Comparison of ENCODE assay signal across 8 cellular contexts in genomic region chr9:96137666-96138429, GRCh38.
A peak's percentile ranks its signal among the peaks of the same experiment; 100 is the strongest.
DNase-seq lines count a peak whose midpoint lies in the region; ATAC-seq lines count a peak whose summit lies in the region.

No MANE protein-coding gene starts in this region.

- H3K9me3 ChIP-seq in duodenal mucosa (ENCODE audit: control insufficient read depth in 1 of 2, low read length in 2 of 2), result no peaks in the 10 kb centered on the region
- peaks cover 0 to 12% (median 0%) of the 10 kb centered on the region in 5 donors for H3K9me3 ChIP-seq in subcutaneous abdominal adipose tissue (ENCODE audit: control insufficient read depth in 5 of 5, low read length in 5 of 5)

- DNase-seq in SKM-1 (lab: John Stamatoyannopoulos, UW; ENCODE audit: unreplicated experiment) (no peak), activated gamma-delta T cell (lab: John Stamatoyannopoulos, UW) (no peak), CD1c-positive myeloid dendritic cell (ENCODE audit: extremely low spot score) (no peak), midbrain (lab: John Stamatoyannopoulos, UW) (no peak)

- H3K9ac ChIP-seq in duodenal mucosa (ENCODE audit: low read depth in 1 of 2, low read length in 2 of 2), result peak overlapping the region; percentile 16 to 60
- peak overlapping the region in 1 of 5 donors; percentile 1 for H3K9ac ChIP-seq in subcutaneous abdominal adipose tissue (ENCODE audit: low read length in 5 of 5)

- peak; percentile 43 for ATAC-seq in GM19438 (IDR thresholded peaks at IDR 0.05; ENCODE audit: low read depth, unreplicated experiment)
- peak; percentile 22 for ATAC-seq in HG03159 (IDR thresholded peaks at IDR 0.05; ENCODE audit: unreplicated experiment)

- H3K36me3 ChIP-seq in duodenal mucosa (ENCODE audit: control insufficient read depth in 1 of 2, insufficient read depth in 2 of 2, low read length in 2 of 2) (no peaks in the 10 kb centered on the region), subcutaneous abdominal adipose tissue (ENCODE audit: control insufficient read depth in 5 of 5, insufficient read depth in 5 of 5, low read length in 5 of 5) (no peaks in the 10 kb centered on the region)

- H3K27me3 ChIP-seq in duodenal mucosa (ENCODE audit: control insufficient read depth in 1 of 2, insufficient read depth in 2 of 2, low read length in 2 of 2) (no peaks in the 10 kb centered on the region), subcutaneous abdominal adipose tissue (ENCODE audit: control insufficient read depth in 5 of 5, insufficient read depth in 4 of 5, low read length in 5 of 5) (peaks cover 0 to 5% (median 0%) of the 10 kb centered on the region in 5 donors)

- H3K4me3 ChIP-seq in duodenal mucosa (ENCODE audit: low read depth in 1 of 2, low read length in 2 of 2) (peak overlapping the region; percentile 37 to 57), subcutaneous abdominal adipose tissue (ENCODE audit: low read depth in 1 of 5, low read length in 5 of 5) (peak overlapping the region in 4 of 5 donors; percentile 2 to 53 (median 8))

- peaks cover 13 to 25% of the 10 kb centered on the region in 2 donors for H3K4me1 ChIP-seq in duodenal mucosa (ENCODE audit: control insufficient read depth in 1 of 2, insufficient read depth in 2 of 2, low read length in 2 of 2)
- H3K4me1 ChIP-seq in subcutaneous abdominal adipose tissue (ENCODE audit: control insufficient read depth in 5 of 5, insufficient read depth in 5 of 5, low read length in 5 of 5), result peaks cover 0 to 22% (median 9%) of the 10 kb centered on the region in 5 donors

- H3K27ac ChIP-seq in duodenal mucosa (ENCODE audit: low read depth, low read length) (peak overlapping the region; percentile 57), subcutaneous abdominal adipose tissue (ENCODE audit: low read depth, low read length) (no peak overlapping the region)
